8 cellular contexts compared by ENCODE assay signal in genomic region chr15:58472821-58473581, GRCh38. TPM values are rescaled to one million over a fixed set of nuclear protein-coding genes. Genes with fewer than 3 reads are reported as not detected.
DNase-seq lines count a peak whose midpoint lies in the region; ATAC-seq and TF ChIP-seq lines count a peak whose summit lies in the region.

No MANE protein-coding gene starts in this region.

- no peaks in the 10 kb centered on the region for H3K9me3 Mint-ChIP-seq in natural killer cell

- ATAC-seq in natural killer cell (peak; percentile 68 to 87 (median 86)), HG03196 (IDR thresholded peaks at IDR 0.05; ENCODE audit: unreplicated experiment) (no peak), sciatic nerve (no peak)

- H3K4me1 Mint-ChIP-seq in natural killer cell, result peaks cover 68 to 73% of the 10 kb centered on the region in 2 donors

- peak overlapping the region; percentile 82 for H3K4me3 Mint-ChIP-seq in natural killer cell

- intact Hi-C loops in natural killer cell (cut with micrococcal nuclease), result loop anchor here (1.0 to 10.0 kb wide), 7 partner anchors 12 to 282 kb away; no protein-coding TSS in a partner anchor
- intact Hi-C loops in sciatic nerve (cut with DNase I), result no loop called here

- no peak overlapping the region for H3K4me3 ChIP-seq in MG63

- H3K27me3 Mint-ChIP-seq in natural killer cell (ENCODE audit: low read depth in 2 of 2), result no peaks in the 10 kb centered on the region

- H3K27ac Mint-ChIP-seq in natural killer cell, result peak overlapping the region; percentile 88 to 91

- H3K9me3 ChIP-seq in MG63, result no peaks in the 10 kb centered on the region

- H3K36me3 ChIP-seq in MG63, result no peaks in the 10 kb centered on the region

- no peak for TF ChIP-seq CTCF in natural killer cell (IDR thresholded peaks at IDR 0.05)

- no peaks in the 10 kb centered on the region for H3K36me3 Mint-ChIP-seq in natural killer cell

- no peaks in the 10 kb centered on the region for H3K27me3 ChIP-seq in MG63

- DNase-seq in ELF-1 (ENCODE audit: low read depth, low spot score) (peak; percentile 31), MG63 (peak; percentile 28), natural killer cell (peak; percentile 52), glomerular visceral epithelial cell (ENCODE audit: extremely low spot score) (no peak), sciatic nerve (ENCODE audit: low spot score) (no peak), DMS114 treated with DMSO at 0.1 percent for 48 hours (lab: John Stamatoyannopoulos, UW; ENCODE audit: unreplicated experiment) (no peak)
- DNase-seq in activated naive CD4-positive, alpha-beta T cell treated with anti-CD3 and anti-CD28 coated beads, Interleukin-2, amount 50 U/mL, for 16 hours, result peak; percentile 27

RNA-seq across cellular contexts. Expression of gene LIPC, which starts 41.2 kb away (rescaled TPM):
- total RNA-seq in MG63 (2014; rRNA removed; shearing (Covaris generic); ENCODE audit: low replicate concordance), result 0.16 TPM in 1 of 2 replicates, not detected in the other
- total RNA-seq in natural killer cell (1 to 10 TPM; 5.3 to 7.1 (median 5.3) TPM), sciatic nerve (24.4 TPM)

Comparison
In these comparisons a context has a peak if more than half of its experiments do, and no peak if none do; other contexts are left out.
1. DNase-seq: peak in ELF-1 (single experiment), MG63 (single experiment), activated naive CD4-positive, alpha-beta T cell treated with anti-CD3 and anti-CD28 coated beads, Interleukin-2, amount 50 U/mL, for 16 hours (single experiment) and natural killer cell (single experiment); none in glomerular visceral epithelial cell (single experiment), sciatic nerve (single experiment) and DMS114 treated with DMSO at 0.1 percent for 48 hours (single experiment).
2. ATAC-seq: peak in natural killer cell (3 of 3); none in HG03196 (single experiment) and sciatic nerve (single experiment).